ENCODE assay signal across 8 cellular contexts in the genomic region with DNA sequence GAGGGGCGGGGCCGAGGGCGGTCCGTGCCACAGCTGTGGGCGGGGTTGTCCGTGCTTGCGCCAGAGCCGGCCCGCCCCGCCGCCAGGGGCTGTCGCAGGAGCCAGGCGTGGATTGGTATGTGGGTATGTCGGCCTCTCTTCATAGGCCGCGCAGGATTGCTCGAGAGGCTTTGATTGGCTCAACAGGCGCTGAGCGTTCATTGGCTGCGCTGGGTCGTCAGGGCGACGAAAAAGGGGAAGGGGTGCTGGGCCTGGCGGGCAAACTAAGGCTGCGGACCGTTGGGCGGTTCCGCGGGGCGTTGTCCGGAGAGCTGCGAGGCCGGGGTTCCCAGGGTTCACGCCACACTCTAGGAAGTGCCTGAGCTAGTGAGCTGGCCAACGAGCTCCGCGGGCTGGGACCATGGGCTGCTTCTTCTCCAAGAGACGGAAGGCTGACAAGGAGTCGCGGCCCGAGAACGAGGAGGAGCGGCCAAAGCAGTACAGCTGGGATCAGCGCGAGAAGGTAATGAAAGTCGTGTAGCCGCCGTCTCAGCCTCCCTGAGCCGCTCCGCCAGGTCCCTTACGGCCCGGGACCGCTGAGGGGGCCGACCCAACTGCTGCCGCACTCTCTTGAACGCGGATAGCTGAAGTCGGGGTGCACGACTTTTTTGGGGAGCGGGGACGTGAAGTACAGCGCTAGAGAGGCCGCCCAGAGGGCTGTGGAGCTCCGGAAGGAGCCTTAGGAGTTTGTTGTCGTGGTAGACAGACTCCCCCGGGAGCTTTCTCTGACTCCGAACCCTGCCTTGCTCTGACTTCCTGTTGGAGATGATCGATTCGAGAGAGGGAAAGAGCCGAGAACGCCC. TPM values are rescaled to one million over a fixed set of nuclear protein-coding genes. Genes with fewer than 3 reads are reported as not detected.
DNase-seq lines count a peak whose midpoint lies in the region; TF ChIP-seq lines count a peak whose summit lies in the region.

A gene (plus strand): TSS at position 343 of the 842 bp plus-strand sequence. CDS start 58 bp downstream, at position 401.

- no peaks in the 10 kb centered on the region for H3K9me3 ChIP-seq in neutrophil

- no peaks in the 10 kb centered on the region for H3K36me3 ChIP-seq in neutrophil

- H3K4me3 ChIP-seq in HFF-Myc (replicated peaks; ENCODE audit: low read depth, low read length) (peak within 1 kb of the TSS; percentile 74), neutrophil (ENCODE audit: low read depth in 1 of 2, low read length in 1 of 2) (peak within 1 kb of the TSS; percentile 74 to 95)

- TF ChIP-seq CTCF in HFF-Myc (IDR thresholded peaks at IDR 0.05; ENCODE audit: low read depth, low read length, missing control alignments) (no peak), neutrophil (IDR thresholded peaks at IDR 0.05) (peak; percentile 55), subcutaneous adipose tissue (IDR thresholded peaks at IDR 0.05; ENCODE audit: low read depth) (no peak)

- no peaks in the 10 kb centered on the region for H3K27me3 ChIP-seq in neutrophil

- peak; percentile 77 for DNase-seq in GM04503 (ENCODE audit: low read depth)
- DNase-seq in HFF-Myc (ENCODE audit: extremely low read depth, low read depth), result peak; percentile 74
- peak; percentile 94 for DNase-seq in MV-4-11 (lab: John Stamatoyannopoulos, UW)
- DNase-seq in SK-N-DZ (ENCODE audit: low spot score), result peak; percentile 94
- peak; percentile 86 for DNase-seq in activated naive CD4-positive, alpha-beta T cell treated with anti-CD3 and anti-CD28 coated beads, Interleukin-2, amount 50 U/mL, for 16 hours
- peak; percentile 87 for DNase-seq in germinal center (ENCODE audit: low spot score)

- H3K27ac ChIP-seq in neutrophil, result peak within 1 kb of the TSS; percentile 96

- H3K4me1 ChIP-seq in neutrophil (ENCODE audit: control insufficient read depth in 1 of 2, insufficient read depth in 1 of 2, low read depth in 1 of 2, low read length in 1 of 2), result peaks cover 51 to 56% of the 10 kb centered on the region in 2 experiments

RNA-seq across cellular contexts. Expression of the gene that starts here (rescaled TPM):
- polyA plus RNA-seq in SK-N-DZ (2014; cell fraction: cytosol; rRNA removed), result 13.6 and 13.7 TPM in 2 replicates
- polyA plus RNA-seq in SK-N-DZ (2014; cell fraction: nucleus; rRNA removed), result 3.1 and 3.2 TPM in 2 replicates
- total RNA-seq in subcutaneous adipose tissue, result 10 to 100 TPM in 3 of 4 donors, 1 to 10 TPM in 1; 8.9 to 21.4 (median 15.5) TPM

Comparison
In these comparisons a context has a peak if more than half of its experiments do, and no peak if none do; other contexts are left out.
1. Peak in every context shown above with its lines: DNase-seq, H3K4me3 ChIP-seq and H3K27ac ChIP-seq.